In genomic region chr16:1351582-1352362, GRCh38 we compare ENCODE assay signal across 8 cellular contexts. TPM values are rescaled to one million over a fixed set of nuclear protein-coding genes. Genes with fewer than 3 reads are reported as not detected.
A peak's percentile ranks its signal among the peaks of the same experiment; 100 is the strongest.
DNase-seq lines count a peak whose midpoint lies in the region; ATAC-seq and TF ChIP-seq lines count a peak whose summit lies in the region.

Gene GNPTG, plus strand, starts transcription at chr16:1351931. Its CDS starts 35 bp downstream, at chr16:1351966.
Gene TSR3, minus strand, starts transcription at chr16:1351878. Its CDS starts 74 bp downstream, at chr16:1351804.

- peak; percentile 85 to 90 for TF ChIP-seq POLR2A in gastroesophageal sphincter (IDR thresholded peaks at IDR 0.05)

- CTCF ChIA-PET in activated naive CD4-positive, alpha-beta T cell treated with anti-CD3 and anti-CD28 coated beads for 36 hours (lab: Charles Lee): interaction anchor here (1.1 kb wide), 1 partner anchor 11 kb away, joined by 3 read pairs; no protein-coding TSS in a partner anchor

- no peaks in the 10 kb centered on the region for H3K9me3 ChIP-seq in gastroesophageal sphincter

- H3K36me3 Mint-ChIP-seq in activated naive CD4-positive, alpha-beta T cell treated with anti-CD3 and anti-CD28 coated beads for 36 hours (ENCODE audit: low read depth): peaks cover 2% of the 10 kb centered on the region

- H3K4me3 Mint-ChIP-seq in activated naive CD4-positive, alpha-beta T cell treated with anti-CD3 and anti-CD28 coated beads for 36 hours: peak within 1 kb of the TSS; percentile 80

- peak; percentile 54 for ATAC-seq in GM21528 (IDR thresholded peaks at IDR 0.05; ENCODE audit: low FRiP score, unreplicated experiment)
- ATAC-seq in gastroesophageal sphincter: peak; percentile 85

- no peak for TF ChIP-seq RAD21 in Ishikawa (IDR thresholded peaks at IDR 0.05; ENCODE audit: low read depth)

- H3K27me3 Mint-ChIP-seq in activated naive CD4-positive, alpha-beta T cell treated with anti-CD3 and anti-CD28 coated beads for 36 hours (ENCODE audit: low read depth): no peaks in the 10 kb centered on the region

- TF ChIP-seq EP300 in Ishikawa (IDR thresholded peaks at IDR 0.05; ENCODE audit: borderline replicate concordance) (peak; percentile 74), gastroesophageal sphincter (IDR thresholded peaks at IDR 0.05) (no peak)

- DNase-seq in DMS79 (lab: John Stamatoyannopoulos, UW) (peak; percentile 36), SK-MEL-5 (ENCODE audit: low read depth, low spot score) (peak; percentile 72), non-pigmented ciliary epithelial cell (ENCODE audit: low read depth) (peak; percentile 38)
- peak; percentile 82 for DNase-seq in activated naive CD4-positive, alpha-beta T cell treated with anti-CD3 and anti-CD28 coated beads for 36 hours

- peak in 2 of 4 experiments; percentile 7 to 12 for TF ChIP-seq CTCF in gastroesophageal sphincter (IDR thresholded peaks at IDR 0.05)
- no peak for TF ChIP-seq CTCF in subcutaneous adipose tissue (IDR thresholded peaks at IDR 0.05; ENCODE audit: low read depth)

- peaks cover 0 to 64% (median 23%) of the 10 kb centered on the region in 3 donors for H3K4me1 ChIP-seq in gastroesophageal sphincter

- in situ Hi-C loops in SK-MEL-5 (cut with HindIII; ENCODE audit: low pct_unique_long_range_greater_than_20kb, low sequenced_read_pairs): no loop called here

- H3K4me3 ChIP-seq in gastroesophageal sphincter: peak within 1 kb of the TSS; percentile 80 to 84

- intact Hi-C loops in activated naive CD4-positive, alpha-beta T cell treated with anti-CD3 and anti-CD28 coated beads for 36 hours (cut with micrococcal nuclease): loop anchor here (1.0 kb wide), 1 partner anchor 42 kb away; the partner anchor contains the start of gene UBE2I

- WGBS in gastroesophageal sphincter (ENCODE audit: low coverage in 1 of 2), 2 donors: 0% methylated on average over 9 of the region's 98 CpGs; no CpG with 5 or more reads in 1 of the 2 donors

- peak within 1 kb of the TSS; percentile 68 for H3K27ac Mint-ChIP-seq in activated naive CD4-positive, alpha-beta T cell treated with anti-CD3 and anti-CD28 coated beads for 36 hours

- peak within 1 kb of the TSS; percentile 14 to 85 (median 76) for H3K27ac ChIP-seq in gastroesophageal sphincter

- H3K4me1 Mint-ChIP-seq in activated naive CD4-positive, alpha-beta T cell treated with anti-CD3 and anti-CD28 coated beads for 36 hours (ENCODE audit: low read depth): peaks cover 33% of the 10 kb centered on the region

- no peaks in the 10 kb centered on the region for H3K9me3 Mint-ChIP-seq in activated naive CD4-positive, alpha-beta T cell treated with anti-CD3 and anti-CD28 coated beads for 36 hours

- peaks cover 0 to 34% of the 10 kb centered on the region in 2 donors for H3K36me3 ChIP-seq in gastroesophageal sphincter

- H3K27me3 ChIP-seq in gastroesophageal sphincter: no peaks in the 10 kb centered on the region

TF ChIP-seq in Ishikawa, 13 proteins besides CTCF, POLR2A, EP300 and RAD21:
- TF ChIP-seq CEBPB (IDR thresholded peaks at IDR 0.05): no peak; the same call in 1 of the 2 replicates
- TF ChIP-seq REST (IDR thresholded peaks at IDR 0.05; ENCODE audit: low read depth): no peak
- peak; percentile 37; the same call in 1 of the 2 replicates for TF ChIP-seq EGR1 (IDR thresholded peaks at IDR 0.05)
- TF ChIP-seq TAF1 (IDR thresholded peaks at IDR 0.05; ENCODE audit: low read depth): peak; percentile 88; the same call in 1 of the 2 replicates
- peak; percentile 35; the same call in 1 of the 2 replicates for TF ChIP-seq ZBTB7A (IDR thresholded peaks at IDR 0.05; ENCODE audit: low read depth)
- no peak for TF ChIP-seq CREB1 (IDR thresholded peaks at IDR 0.05; ENCODE audit: low read depth)
- TF ChIP-seq TCF12 (IDR thresholded peaks at IDR 0.05; ENCODE audit: low read depth): peak; percentile 64
- no peak for TF ChIP-seq TEAD4 (IDR thresholded peaks at IDR 0.05)
- no peak for TF ChIP-seq FOXM1 (IDR thresholded peaks at IDR 0.05; ENCODE audit: borderline replicate concordance, low read depth)
- TF ChIP-seq MAX (IDR thresholded peaks at IDR 0.05): peak; percentile 49; the same call in 1 of the 2 replicates
- no peak; the same call in 1 of the 2 replicates for TF ChIP-seq NFIC (IDR thresholded peaks at IDR 0.05)
- peak; percentile 98 for TF ChIP-seq USF1 (IDR thresholded peaks at IDR 0.05)
- TF ChIP-seq YY1 (IDR thresholded peaks at IDR 0.05; ENCODE audit: low read depth): peak; percentile 98

RNA-seq across cellular contexts. Expression of gene GNPTG, which starts in this region (rescaled TPM):
- 102 and 110 TPM in 2 replicates for total RNA-seq in SK-MEL-5 (2014; rRNA removed; shearing (Covaris generic))
- polyA plus RNA-seq in SK-MEL-5 (2015; cell fraction: cytosol; rRNA removed): 176 and 209 TPM in 2 replicates
- polyA plus RNA-seq in SK-MEL-5 (2015; cell fraction: nucleus; rRNA removed): 75.2 and 99.0 TPM in 2 replicates
- total RNA-seq in activated naive CD4-positive, alpha-beta T cell treated with anti-CD3 and anti-CD28 coated beads for 36 hours: 10 to 100 TPM; 15.9 to 17.3 TPM
- 10 to 100 TPM; 45.1 to 55.3 (median 50.5) TPM for total RNA-seq in gastroesophageal sphincter
- total RNA-seq in subcutaneous adipose tissue: 10 to 100 TPM; 38.8 to 78.4 (median 66.5) TPM

RNA-seq across cellular contexts. Expression of gene TSR3, which starts in this region (rescaled TPM):
- total RNA-seq in SK-MEL-5 (2014; rRNA removed; shearing (Covaris generic)): 68.1 and 70.0 TPM in 2 replicates
- 83.0 and 90.5 TPM in 2 replicates for polyA plus RNA-seq in SK-MEL-5 (2015; cell fraction: cytosol; rRNA removed)
- 24.7 and 29.2 TPM in 2 replicates for polyA plus RNA-seq in SK-MEL-5 (2015; cell fraction: nucleus; rRNA removed)
- 10 to 100 TPM; 48.5 to 50.7 TPM for total RNA-seq in activated naive CD4-positive, alpha-beta T cell treated with anti-CD3 and anti-CD28 coated beads for 36 hours
- total RNA-seq in gastroesophageal sphincter (100 to 1,000 TPM in 3 of 4 donors, 10 to 100 TPM in 1; 63.7 to 107 (median 103) TPM), subcutaneous adipose tissue (100 to 1,000 TPM in 1 of 4 donors, 10 to 100 TPM in 3; 41.6 to 147 (median 65.0) TPM)

Comparison
In these comparisons a context has a peak if more than half of its experiments do, and no peak if none do; other contexts are left out.
1. Peak in every context shown above with its lines: DNase-seq, ATAC-seq, H3K4me3 ChIP-seq and H3K27ac ChIP-seq.